8 cellular contexts compared by ENCODE assay signal in the genomic region with DNA sequence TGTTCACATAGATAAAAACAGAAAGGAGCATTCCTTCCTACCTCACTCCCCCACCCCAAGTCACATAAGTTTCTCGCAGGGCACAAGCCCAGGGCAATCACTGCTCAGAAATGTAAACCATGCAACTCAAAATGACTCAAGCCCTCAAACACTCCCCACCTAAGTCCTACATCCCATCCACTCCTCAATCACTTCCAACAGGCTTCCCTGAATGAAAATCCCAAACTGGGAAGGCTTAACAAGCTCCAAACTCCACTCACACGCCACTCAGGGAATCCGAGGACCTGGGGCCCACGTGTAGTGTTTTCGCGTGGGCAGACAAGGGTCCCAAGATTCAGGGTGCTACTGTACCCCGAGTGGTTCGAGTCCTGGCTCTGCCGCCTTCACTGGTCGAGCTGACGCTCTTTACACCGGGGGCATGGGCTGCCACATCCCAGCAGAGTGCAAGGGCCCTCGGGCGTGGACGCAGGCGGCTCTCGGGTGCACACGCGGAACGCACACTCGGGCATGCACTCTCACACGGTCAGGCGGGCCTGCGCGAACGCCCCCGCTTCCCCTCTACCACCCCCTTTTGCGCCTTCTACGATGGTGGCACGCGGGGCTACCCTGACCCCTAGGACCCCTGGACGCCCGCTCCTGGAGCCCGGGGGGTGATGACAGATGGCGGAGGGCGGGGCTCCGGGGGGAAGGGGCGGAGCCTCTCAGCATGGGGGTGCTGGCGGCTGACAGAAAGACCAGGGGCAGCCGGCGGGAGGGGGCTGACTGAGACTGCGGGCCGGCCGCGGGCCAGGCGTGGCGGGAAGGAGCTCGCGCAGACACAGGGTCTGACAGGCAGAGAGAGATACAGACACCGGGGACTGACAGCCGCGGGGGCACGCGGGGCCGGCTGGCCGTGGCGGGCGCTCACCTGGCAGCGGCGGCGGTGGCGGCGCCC. TPM values are rescaled to one million over a fixed set of nuclear protein-coding genes. Genes with fewer than 3 reads are reported as not detected.
DNase-seq lines count a peak whose midpoint lies in the region; ATAC-seq and TF ChIP-seq lines count a peak whose summit lies in the region.

No MANE protein-coding gene starts in this region.

- H3K27ac ChIP-seq in HUES6 (ENCODE audit: low read depth, low read length) (no peak overlapping the region), cardiac muscle cell (peak overlapping the region; percentile 63), upper lobe of left lung (peak overlapping the region; percentile 69 to 92 (median 87))

- H3K4me3 Mint-ChIP-seq in activated naive CD8-positive, alpha-beta T cell treated with anti-CD3 and anti-CD28 coated beads for 36 hours, result peak overlapping the region; percentile 91

- peaks cover 2% of the 10 kb centered on the region for H3K36me3 Mint-ChIP-seq in activated naive CD8-positive, alpha-beta T cell treated with anti-CD3 and anti-CD28 coated beads for 36 hours

- H3K36me3 ChIP-seq in HUES6 (ENCODE audit: control insufficient read depth, insufficient read depth, low read length), result no peaks in the 10 kb centered on the region
- no peaks in the 10 kb centered on the region for H3K36me3 ChIP-seq in cardiac muscle cell
- no peaks in the 10 kb centered on the region for H3K36me3 ChIP-seq in upper lobe of left lung

- TF ChIP-seq EP300 in upper lobe of left lung (IDR thresholded peaks at IDR 0.05), result no peak

- H3K27me3 Mint-ChIP-seq in activated naive CD8-positive, alpha-beta T cell treated with anti-CD3 and anti-CD28 coated beads for 36 hours, result no peaks in the 10 kb centered on the region

- peak in 1 of 4 donors; percentile 14 for TF ChIP-seq POLR2A in upper lobe of left lung (IDR thresholded peaks at IDR 0.05)

- H3K9me3 ChIP-seq in HUES6 (ENCODE audit: control insufficient read depth, insufficient read depth, low read depth, low read length), result no peaks in the 10 kb centered on the region
- H3K9me3 ChIP-seq in cardiac muscle cell (ENCODE audit: low read depth), result no peaks in the 10 kb centered on the region
- no peaks in the 10 kb centered on the region for H3K9me3 ChIP-seq in upper lobe of left lung

- H3K4me1 ChIP-seq in HUES6 (ENCODE audit: control insufficient read depth, insufficient read depth, low read length), result peaks cover 10% of the 10 kb centered on the region; the same call in 1 of the 2 replicates
- peaks cover 8% of the 10 kb centered on the region for H3K4me1 ChIP-seq in cardiac muscle cell (ENCODE audit: low read depth)
- H3K4me1 ChIP-seq in upper lobe of left lung, result peaks cover 4 to 31% (median 19%) of the 10 kb centered on the region in 4 donors

- peak overlapping the region; percentile 83 for H3K4me3 ChIP-seq in HUES6 (ENCODE audit: low read depth, low read length)
- H3K4me3 ChIP-seq in cardiac muscle cell, result peak overlapping the region; percentile 70
- H3K4me3 ChIP-seq in upper lobe of left lung, result peak overlapping the region; percentile 50 to 96 (median 87)

- H3K9me3 Mint-ChIP-seq in activated naive CD8-positive, alpha-beta T cell treated with anti-CD3 and anti-CD28 coated beads for 36 hours, result no peaks in the 10 kb centered on the region

- no peak for TF ChIP-seq CTCF in cardiac muscle cell (IDR thresholded peaks at IDR 0.05; ENCODE audit: low read depth, low read length)
- TF ChIP-seq CTCF in upper lobe of left lung (IDR thresholded peaks at IDR 0.05), result no peak

- peaks cover 27% of the 10 kb centered on the region for H3K4me1 Mint-ChIP-seq in activated naive CD8-positive, alpha-beta T cell treated with anti-CD3 and anti-CD28 coated beads for 36 hours

- WGBS in upper lobe of left lung, 2 donors, result 7 to 19% methylated on average over 8 to 32 of the region's 63 CpGs

- peak; percentile 50 for ATAC-seq in GM21526 (IDR thresholded peaks at IDR 0.05; ENCODE audit: low FRiP score, unreplicated experiment)
- ATAC-seq in SK-N-SH treated with all-trans-retinoic acid at 6 μM for 48 hours, result peak; percentile 72
- peak; percentile 76 to 78 for ATAC-seq in upper lobe of left lung (ENCODE audit: low FRiP score in 2 of 2)

- H3K9ac ChIP-seq in HUES6 (ENCODE audit: low read length), result peak overlapping the region; percentile 70

- H3K27me3 ChIP-seq in HUES6 (ENCODE audit: control insufficient read depth, insufficient read depth, low read length) (peaks cover 12% of the 10 kb centered on the region; the same call in 1 of the 2 replicates), cardiac muscle cell (no peaks in the 10 kb centered on the region), upper lobe of left lung (no peaks in the 10 kb centered on the region)

- H3K27ac Mint-ChIP-seq in activated naive CD8-positive, alpha-beta T cell treated with anti-CD3 and anti-CD28 coated beads for 36 hours, result peak overlapping the region; percentile 84

- peak; percentile 88 for DNase-seq in DMS 273 (lab: John Stamatoyannopoulos, UW; ENCODE audit: unreplicated experiment)
- peak; percentile 67 for DNase-seq in activated naive CD8-positive, alpha-beta T cell treated with anti-CD3 and anti-CD28 coated beads for 36 hours
- peak; percentile 72 to 76 for DNase-seq in cardiac muscle cell (ENCODE audit: low read depth in 1 of 2, low spot score in 1 of 2)
- peak; percentile 75 for DNase-seq in pons (ENCODE audit: low spot score)
- peak; percentile 79 to 97 for DNase-seq in upper lobe of left lung

TF ChIP-seq in SK-N-SH treated with all-trans-retinoic acid at 6 μM for 48 hours, 23 proteins besides CTCF, POLR2A, EP300 and RAD21:
- TF ChIP-seq BACH2 (CRISPR knock-in tag; IDR thresholded peaks at IDR 0.05; ENCODE audit: borderline replicate concordance), result no peak
- no peak for TF ChIP-seq SNAI2 (CRISPR knock-in tag; IDR thresholded peaks at IDR 0.05)
- TF ChIP-seq, protein P1, sequence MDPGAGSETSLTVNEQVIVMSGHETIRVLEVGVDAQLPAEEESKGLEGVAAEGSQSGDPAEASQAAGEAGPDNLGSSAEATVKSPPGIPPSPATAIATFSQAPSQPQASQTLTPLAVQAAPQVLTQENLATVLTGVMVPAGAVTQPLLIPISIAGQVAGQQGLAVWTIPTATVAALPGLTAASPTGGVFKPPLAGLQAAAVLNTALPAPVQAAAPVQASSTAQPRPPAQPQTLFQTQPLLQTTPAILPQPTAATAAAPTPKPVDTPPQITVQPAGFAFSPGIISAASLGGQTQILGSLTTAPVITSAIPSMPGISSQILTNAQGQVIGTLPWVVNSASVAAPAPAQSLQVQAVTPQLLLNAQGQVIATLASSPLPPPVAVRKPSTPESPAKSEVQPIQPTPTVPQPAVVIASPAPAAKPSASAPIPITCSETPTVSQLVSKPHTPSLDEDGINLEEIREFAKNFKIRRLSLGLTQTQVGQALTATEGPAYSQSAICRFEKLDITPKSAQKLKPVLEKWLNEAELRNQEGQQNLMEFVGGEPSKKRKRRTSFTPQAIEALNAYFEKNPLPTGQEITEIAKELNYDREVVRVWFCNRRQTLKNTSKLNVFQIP (CRISPR knock-in tag; IDR thresholded peaks at IDR 0.05; ENCODE audit: borderline replicate concordance, low read depth), result no peak
TF ChIP-seq in SK-N-SH treated with all-trans-retinoic acid at 6 μM for 48 hours: peak in this region for 0.

RNA-seq across cellular contexts. Expression of a gene that starts 0.7 kb away (rescaled TPM):
- 10 to 100 TPM; 15.5 to 17.6 TPM for total RNA-seq in activated naive CD8-positive, alpha-beta T cell treated with anti-CD3 and anti-CD28 coated beads for 36 hours
- total RNA-seq in cardiac muscle cell, result 5.8 TPM in 2 replicates
- 10.3 and 13.7 TPM in 2 replicates for polyA plus RNA-seq in cardiac muscle cell
- total RNA-seq in upper lobe of left lung, result 10 to 100 TPM; 30.4 to 57.5 (median 44.9) TPM

RNA-seq across cellular contexts. Expression of a gene that starts 23.8 kb away (rescaled TPM):
- 1 to 10 TPM; 1.4 to 1.8 TPM for total RNA-seq in activated naive CD8-positive, alpha-beta T cell treated with anti-CD3 and anti-CD28 coated beads for 36 hours
- total RNA-seq in cardiac muscle cell (13.5 and 17.0 TPM in 2 replicates), upper lobe of left lung (10 to 100 TPM in 5 of 6 donors, 1 to 10 TPM in 1; 9.4 to 78.6 (median 14.2) TPM)
- polyA plus RNA-seq in cardiac muscle cell, result 9.5 and 11.2 TPM in 2 replicates

RNA-seq across cellular contexts. Expression of a gene that starts 49.7 kb away (rescaled TPM):
- not detected for total RNA-seq in activated naive CD8-positive, alpha-beta T cell treated with anti-CD3 and anti-CD28 coated beads for 36 hours
- total RNA-seq in cardiac muscle cell (1.3 and 2.3 TPM in 2 replicates), upper lobe of left lung (under 1 TPM in 4 of 6 donors, not detected in 2; 0.06 to 0.61 (median 0.16) TPM)
- polyA plus RNA-seq in cardiac muscle cell, result 0.45 and 0.54 TPM in 2 replicates
